Comparison of ENCODE assay signal across 9 cellular contexts in genomic region chr13:47904239-47904638, GRCh38.
A peak's percentile ranks its signal among the peaks of the same experiment; 100 is the strongest.
DNase-seq lines count a peak whose midpoint lies in the region; TF ChIP-seq lines count a peak whose summit lies in the region.
"Had no signal": no experiment of that assay in that cellular context is flagged by ENCODE, and none has a peak within 500 bp of the region (broad histone marks: within the 10 kb centered on the region; RNA-seq: fewer than 3 reads in every experiment).

No MANE protein-coding gene starts in this region.

- H3K27me3 ChIP-seq in brain microvascular endothelial cell (replicated peaks) (no peaks in the 10 kb centered on the region), H7 (ENCODE audit: control insufficient read depth, insufficient read depth, low read length) (no peaks in the 10 kb centered on the region)
- H3K27me3 ChIP-seq: foreskin keratinocyte had no signal

- H3K4me3 ChIP-seq in NB4 (ENCODE audit: low read depth, low read length) (peak overlapping the region; percentile 51), brain microvascular endothelial cell (ENCODE audit: low read depth, low read length) (no peak overlapping the region), H7 (ENCODE audit: insufficient read depth, low read depth, low read length) (no peak overlapping the region)

- H3K27ac ChIP-seq in brain microvascular endothelial cell, result peak overlapping the region; percentile 5
- H3K27ac ChIP-seq: foreskin keratinocyte had no signal

- H3K36me3 ChIP-seq in brain microvascular endothelial cell (replicated peaks) (no peaks in the 10 kb centered on the region), H7 (replicated peaks; ENCODE audit: control insufficient read depth, insufficient read depth, low read length) (no peaks in the 10 kb centered on the region)

- in situ Hi-C loops in brain microvascular endothelial cell (cut with HindIII; ENCODE audit: low pct_ligation_motif_present, low sequenced_read_pairs), result no loop called here

- TF ChIP-seq POLR2A in NB4 (IDR thresholded peaks at IDR 0.05; ENCODE audit: extremely low read depth, insufficient read length), result no peak

- DNase-seq in Daoy (ENCODE audit: low read depth) (peak; percentile 28), NB4 (ENCODE audit: low read depth) (peak; percentile 59), brain microvascular endothelial cell (no peak), renal cortical epithelial cell (ENCODE audit: low read depth) (peak; percentile 83), superior temporal gyrus (ENCODE audit: extremely low spot score) (no peak), H7 (no peak), GM10266 (ENCODE audit: extremely low spot score) (no peak)
- DNase-seq: DND-41, foreskin keratinocyte had no signal

- TF ChIP-seq CTCF in NB4 (IDR thresholded peaks at IDR 0.05; ENCODE audit: low read depth, low read length), result no peak
- no peak for TF ChIP-seq CTCF in brain microvascular endothelial cell (IDR thresholded peaks at IDR 0.05; ENCODE audit: low read depth, low read length, missing control alignments)
- no peak for TF ChIP-seq CTCF in GM10266 (IDR thresholded peaks at IDR 0.05; ENCODE audit: control insufficient read depth, insufficient read depth, low read depth, missing control alignments)

Comparison
In these comparisons a context has a peak if more than half of its experiments do, and no peak if none do; other contexts are left out.
1. DNase-seq: peak in Daoy (single experiment), NB4 (single experiment) and renal cortical epithelial cell (single experiment); none in brain microvascular endothelial cell (single experiment), superior temporal gyrus (single experiment), H7 (single experiment) and GM10266 (single experiment).